9 cellular contexts compared by ENCODE assay signal in the genomic region with DNA sequence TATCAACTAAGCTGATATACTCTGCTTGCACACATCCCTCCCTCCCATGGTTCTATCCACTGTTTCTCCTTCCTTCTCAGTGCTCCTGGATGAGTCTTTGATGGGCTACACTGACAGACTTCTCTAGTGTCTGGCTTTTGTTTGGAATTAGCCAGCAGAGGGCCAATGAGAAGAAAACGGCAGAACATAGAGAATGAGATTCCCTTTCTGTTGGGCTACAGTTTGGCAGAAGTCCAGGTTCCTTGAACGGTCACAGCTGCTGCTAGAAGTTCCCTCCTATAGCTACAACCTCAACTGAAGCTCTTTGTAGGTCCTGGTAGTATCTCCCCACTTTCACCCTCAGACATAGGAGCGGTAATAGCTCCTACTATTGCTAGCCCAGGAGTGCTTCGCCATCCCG.
DNase-seq lines count a peak whose midpoint lies in the region; ATAC-seq and TF ChIP-seq lines count a peak whose summit lies in the region.
"Had no signal": no experiment of that assay in that cellular context is flagged by ENCODE, and none has a peak within 500 bp of the region (broad histone marks: within the 10 kb centered on the region; RNA-seq: fewer than 3 reads in every experiment).

No MANE protein-coding gene starts in this region.

- peaks cover 27% of the 10 kb centered on the region for H3K27me3 ChIP-seq in A673 (replicated peaks; ENCODE audit: insufficient read depth, low read depth, low read length, poor library complexity)

- no peaks in the 10 kb centered on the region for H3K36me3 Mint-ChIP-seq in activated CD4-positive, alpha-beta T cell treated with anti-CD3 and anti-CD28 coated beads for 36 hours (ENCODE audit: low read depth)

- POLR2A ChIA-PET in A673 (lab: Charles Lee; ENCODE audit: low non-redundant PET), result no interaction called here
- POLR2A ChIA-PET in activated CD4-positive, alpha-beta T cell treated with anti-CD3 and anti-CD28 coated beads for 36 hours (lab: Charles Lee), result no interaction called here

- no TSS peak for BruUV-seq in A673 (replicated peaks; lab: Mats Ljungman, UMichigan)

- H3K27ac Mint-ChIP-seq in activated CD4-positive, alpha-beta T cell treated with anti-CD3 and anti-CD28 coated beads for 36 hours, result no peak overlapping the region

- no peaks in the 10 kb centered on the region for H3K27me3 Mint-ChIP-seq in activated CD4-positive, alpha-beta T cell treated with anti-CD3 and anti-CD28 coated beads for 36 hours

- peaks cover 11% of the 10 kb centered on the region for H3K4me1 Mint-ChIP-seq in activated CD4-positive, alpha-beta T cell treated with anti-CD3 and anti-CD28 coated beads for 36 hours

- H3K9me3 ChIP-seq in A673 (ENCODE audit: low read depth, low read length, poor library complexity, severe bottlenecking), result no peaks in the 10 kb centered on the region

- no peaks in the 10 kb centered on the region for H3K36me3 ChIP-seq in A673 (ENCODE audit: insufficient read depth, low read length, poor library complexity, severe bottlenecking)

- no peaks in the 10 kb centered on the region for H3K4me1 ChIP-seq in A673 (ENCODE audit: insufficient read depth, low read length, poor library complexity, severe bottlenecking)

- no peaks in the 10 kb centered on the region for H3K9me3 Mint-ChIP-seq in activated CD4-positive, alpha-beta T cell treated with anti-CD3 and anti-CD28 coated beads for 36 hours (ENCODE audit: low read depth)

- CTCF ChIA-PET in A673 (lab: Charles Lee), result no interaction called here
- CTCF ChIA-PET in activated CD4-positive, alpha-beta T cell treated with anti-CD3 and anti-CD28 coated beads for 36 hours (lab: Charles Lee), result interaction anchor here (0.7 kb wide), 1 partner anchor 727 kb away, joined by 3 read pairs; no protein-coding TSS in a partner anchor

- ATAC-seq in GM21737 (IDR thresholded peaks at IDR 0.05; ENCODE audit: unreplicated experiment), result no peak
- ATAC-seq in activated CD4-positive, alpha-beta T cell treated with anti-CD3 and anti-CD28 coated beads for 36 hours, result no peak

- no peak overlapping the region for H3K4me3 Mint-ChIP-seq in activated CD4-positive, alpha-beta T cell treated with anti-CD3 and anti-CD28 coated beads for 36 hours

- H3K4me3 ChIP-seq in A673 (ENCODE audit: low read depth, low read length, poor library complexity, severe bottlenecking), result no peak overlapping the region

- H3K27ac ChIP-seq in A673 (ENCODE audit: low read depth, low read length, poor library complexity, severe bottlenecking), result no peak overlapping the region

- intact Hi-C loops in A673 (cut with micrococcal nuclease; ENCODE audit: unreplicated experiment), result loop anchor here (10.0 kb wide), 1 partner anchor 255 kb away; a partner anchor contains a TSS
- intact Hi-C loops in activated CD4-positive, alpha-beta T cell treated with anti-CD3 and anti-CD28 coated beads for 36 hours (cut with DNase I, micrococcal nuclease), result no loop called here

- DNase-seq in A673 (ENCODE audit: low spot score), result peak; percentile 79
- DNase-seq in HT1080 (ENCODE audit: low read depth), result peak; percentile 39
- DNase-seq in RPMI8226, result peak; percentile 63
- peak; percentile 32 for DNase-seq in globus pallidus (ENCODE audit: low spot score)
- no peak for DNase-seq in KG1 (lab: John Stamatoyannopoulos, UW)
- no peak for DNase-seq in activated CD4-positive, alpha-beta T cell treated with anti-CD3 and anti-CD28 coated beads for 36 hours
- DNase-seq in stimulated activated CD4-positive, alpha-beta T cell treated with anti-CD3 and anti-CD28 coated beads, Interleukin-4, amount 100 ng/mL, for 4 hours, result no peak
- DNase-seq: stimulated activated naive CD4-positive, alpha-beta T cell had no signal

- TF ChIP-seq CTCF in A673 (conservative IDR thresholded peaks at IDR 0.05; ENCODE audit: low read depth, low read length), result peak; percentile 33; the same call in 1 of the 2 replicates

Comparison
In these comparisons a context has a peak if more than half of its experiments do, and no peak if none do; other contexts are left out.
1. DNase-seq: peak in A673 (single experiment), HT1080 (single experiment), RPMI8226 (single experiment) and globus pallidus (single experiment); none in KG1 (single experiment), activated CD4-positive, alpha-beta T cell treated with anti-CD3 and anti-CD28 coated beads for 36 hours (single experiment) and stimulated activated CD4-positive, alpha-beta T cell treated with anti-CD3 and anti-CD28 coated beads, Interleukin-4, amount 100 ng/mL, for 4 hours (0 of 2).